Comparison of ENCODE assay signal across 10 cellular contexts in the genomic region with DNA sequence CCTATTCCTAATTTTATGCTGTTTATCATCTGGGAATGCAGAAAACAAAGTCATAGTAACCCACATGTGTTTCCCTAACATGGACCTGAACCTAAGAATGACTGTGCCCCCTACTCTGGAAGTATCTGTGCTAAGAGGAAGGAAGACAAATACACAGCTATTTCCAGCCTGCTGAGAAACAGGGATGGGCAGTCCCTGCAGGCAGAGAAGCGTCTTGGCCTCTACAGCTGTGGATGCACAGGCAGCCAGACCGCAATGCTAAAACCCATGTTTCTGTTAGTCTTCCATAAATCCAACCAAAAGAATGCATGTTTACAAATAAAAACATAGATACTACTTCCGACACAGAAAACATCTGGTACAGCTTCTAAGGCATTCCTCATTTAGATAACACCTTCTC. TPM values are rescaled to one million over a fixed set of nuclear protein-coding genes. Genes with fewer than 3 reads are reported as not detected.
DNase-seq lines count a peak whose midpoint lies in the region; TF ChIP-seq lines count a peak whose summit lies in the region.
"Had no signal": no experiment of that assay in that cellular context is flagged by ENCODE, and none has a peak within 500 bp of the region (broad histone marks: within the 10 kb centered on the region; RNA-seq: fewer than 3 reads in every experiment).

No MANE protein-coding gene starts in this region.

- H3K9me3 ChIP-seq in ectodermal cell (ENCODE audit: control insufficient read depth, low read length) (no peaks in the 10 kb centered on the region), muscle layer of duodenum (ENCODE audit: control insufficient read depth in 1 of 2, low read length in 2 of 2) (no peaks in the 10 kb centered on the region)

- POLR2A ChIA-PET in HEK293T (lab: Yijun Ruan, JAX): interaction anchor here (0.7 kb wide), 1 partner anchor 10 kb away, joined by 3 read pairs; no protein-coding TSS in a partner anchor

- H3K27me3 ChIP-seq in ectodermal cell (ENCODE audit: control insufficient read depth, insufficient read depth, low read length, poor library complexity, severe bottlenecking): no peaks in the 10 kb centered on the region
- no peaks in the 10 kb centered on the region for H3K27me3 ChIP-seq in muscle layer of duodenum (ENCODE audit: low read depth, low read length)

- WGBS in ectodermal cell, 2 experiments: 75% methylated on average over 3 of the region's 3 CpGs

- DNase-seq in HEK293T (ENCODE audit: extremely low spot score) (peak; percentile 16), SKM-1 treated with dmso at 0.1 percent for 144 hours (lab: John Stamatoyannopoulos, UW; ENCODE audit: unreplicated experiment) (no peak), NCI-H524 treated with DMSO at 0.1 percent for 48 hours (lab: John Stamatoyannopoulos, UW) (no peak), COR-L47 (lab: John Stamatoyannopoulos, UW) (no peak), glomerular visceral epithelial cell (ENCODE audit: extremely low spot score) (no peak)
- DNase-seq: DMS53, NCI-H446 treated with DMSO at 0.1 percent for 48 hours had no signal

- peaks cover 13% of the 10 kb centered on the region for H3K4me1 ChIP-seq in ectodermal cell (ENCODE audit: control insufficient read depth, insufficient read depth, low read length)
- H3K4me1 ChIP-seq in muscle layer of duodenum (ENCODE audit: control insufficient read depth in 1 of 2, insufficient read depth in 2 of 2, low read length in 2 of 2): peaks cover 15 to 26% of the 10 kb centered on the region in 2 donors

- CTCF ChIA-PET in HEK293T (lab: Yijun Ruan, JAX): interaction anchor here (1.1 kb wide), 1 partner anchor 42 kb away, joined by 3 read pairs; no protein-coding TSS in a partner anchor

- TF ChIP-seq CTCF in 22Rv1 (IDR thresholded peaks at IDR 0.05): no peak

- H3K27ac ChIP-seq in 22Rv1 (peak overlapping the region; percentile 57), ectodermal cell (ENCODE audit: insufficient read depth, low read depth, low read length, poor library complexity, severe bottlenecking) (peak overlapping the region; percentile 52), muscle layer of duodenum (ENCODE audit: low read length) (peak overlapping the region; percentile 66)

- no peaks in the 10 kb centered on the region for H3K36me3 ChIP-seq in ectodermal cell (ENCODE audit: control insufficient read depth, insufficient read depth, low read length)
- no peaks in the 10 kb centered on the region for H3K36me3 ChIP-seq in muscle layer of duodenum (ENCODE audit: control insufficient read depth in 1 of 2, insufficient read depth in 2 of 2, low read length in 2 of 2)

- H3K4me3 ChIP-seq in ectodermal cell (ENCODE audit: insufficient read depth, low read depth, low read length) (no peak overlapping the region), muscle layer of duodenum (ENCODE audit: low read depth in 1 of 2, low read length in 2 of 2) (peak overlapping the region in 1 of 2 donors; percentile 7)

TF ChIP-seq in HEK293T, 16 proteins besides CTCF, POLR2A, EP300 and RAD21:
- TF ChIP-seq L3MBTL2 (conservative IDR thresholded peaks at IDR 0.05) (no peak), FOXK2 (IDR thresholded peaks at IDR 0.05) (no peak), FOXM1 (IDR thresholded peaks at IDR 0.05; ENCODE audit: borderline replicate concordance) (no peak), ZNF384 (IDR thresholded peaks at IDR 0.05) (no peak), TARDBP (IDR thresholded peaks at IDR 0.05) (no peak), SP1 (IDR thresholded peaks at IDR 0.05) (no peak), ARNT (IDR thresholded peaks at IDR 0.05) (no peak), LEF1 (IDR thresholded peaks at IDR 0.05; ENCODE audit: borderline replicate concordance) (no peak), ELF4 (IDR thresholded peaks at IDR 0.05) (no peak)
- TF ChIP-seq, protein P1, sequence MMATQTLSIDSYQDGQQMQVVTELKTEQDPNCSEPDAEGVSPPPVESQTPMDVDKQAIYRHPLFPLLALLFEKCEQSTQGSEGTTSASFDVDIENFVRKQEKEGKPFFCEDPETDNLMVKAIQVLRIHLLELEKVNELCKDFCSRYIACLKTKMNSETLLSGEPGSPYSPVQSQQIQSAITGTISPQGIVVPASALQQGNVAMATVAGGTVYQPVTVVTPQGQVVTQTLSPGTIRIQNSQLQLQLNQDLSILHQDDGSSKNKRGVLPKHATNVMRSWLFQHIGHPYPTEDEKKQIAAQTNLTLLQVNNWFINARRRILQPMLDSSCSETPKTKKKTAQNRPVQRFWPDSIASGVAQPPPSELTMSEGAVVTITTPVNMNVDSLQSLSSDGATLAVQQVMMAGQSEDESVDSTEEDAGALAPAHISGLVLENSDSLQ (IDR thresholded peaks at IDR 0.05): no peak

RNA-seq across cellular contexts. Expression of gene DUSP16, which starts 56.1 kb away (rescaled TPM):
- polyA plus RNA-seq in ectodermal cell (2013, experiment 1 of 4): 25.1 TPM
- 22.9 TPM for polyA plus RNA-seq in ectodermal cell (2013, experiment 2 of 4)
- 16.5 TPM for polyA plus RNA-seq in ectodermal cell (2013, experiment 3 of 4)
- 19.0 TPM for polyA plus RNA-seq in ectodermal cell (2013, experiment 4 of 4)
